ENCODE assay signal across 1 cellular context in genomic region chr2:108395155-108395554, GRCh38.
TF ChIP-seq lines count a peak whose summit lies in the region.

No MANE protein-coding gene starts in this region.

TF ChIP-seq in HepG2, 621 proteins besides CTCF, POLR2A, EP300 and RAD21 (continued from another document):
- TF ChIP-seq SOX6 (IDR thresholded peaks at IDR 0.05) (no peak), SOX6 (CRISPR knock-in tag; IDR thresholded peaks at IDR 0.05) (no peak), ZNF883 (CRISPR knock-in tag; IDR thresholded peaks at IDR 0.05; ENCODE audit: not compliant biosample characterization) (no peak), RXRA (CRISPR knock-in tag; IDR thresholded peaks at IDR 0.05) (no peak), MAFK (conservative IDR thresholded peaks at IDR 0.05 in 1 of 2, IDR thresholded peaks at IDR 0.05 in 1 of 2; ENCODE audit: low read length in 2 of 2) (peak; percentile 21 to 73; a peak in 2 of 4 replicates), KAT2B (IDR thresholded peaks at IDR 0.05; ENCODE audit: borderline replicate concordance, low read depth, low read length) (no peak), ATF7-NPFF (CRISPR knock-in tag; IDR thresholded peaks at IDR 0.05; ENCODE audit: low read depth) (no peak), ERF (CRISPR knock-in tag; IDR thresholded peaks at IDR 0.05) (no peak), MAFF (IDR thresholded peaks at IDR 0.05; ENCODE audit: low read depth, low read length) (peak; percentile 54; the same call in 1 of the 2 replicates), ZNF446 (CRISPR knock-in tag; IDR thresholded peaks at IDR 0.05) (no peak)
- TF ChIP-seq, protein P1, sequence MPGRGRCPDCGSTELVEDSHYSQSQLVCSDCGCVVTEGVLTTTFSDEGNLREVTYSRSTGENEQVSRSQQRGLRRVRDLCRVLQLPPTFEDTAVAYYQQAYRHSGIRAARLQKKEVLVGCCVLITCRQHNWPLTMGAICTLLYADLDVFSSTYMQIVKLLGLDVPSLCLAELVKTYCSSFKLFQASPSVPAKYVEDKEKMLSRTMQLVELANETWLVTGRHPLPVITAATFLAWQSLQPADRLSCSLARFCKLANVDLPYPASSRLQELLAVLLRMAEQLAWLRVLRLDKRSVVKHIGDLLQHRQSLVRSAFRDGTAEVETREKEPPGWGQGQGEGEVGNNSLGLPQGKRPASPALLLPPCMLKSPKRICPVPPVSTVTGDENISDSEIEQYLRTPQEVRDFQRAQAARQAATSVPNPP (CRISPR knock-in tag; IDR thresholded peaks at IDR 0.05): no peak
- TF ChIP-seq, protein P2, sequence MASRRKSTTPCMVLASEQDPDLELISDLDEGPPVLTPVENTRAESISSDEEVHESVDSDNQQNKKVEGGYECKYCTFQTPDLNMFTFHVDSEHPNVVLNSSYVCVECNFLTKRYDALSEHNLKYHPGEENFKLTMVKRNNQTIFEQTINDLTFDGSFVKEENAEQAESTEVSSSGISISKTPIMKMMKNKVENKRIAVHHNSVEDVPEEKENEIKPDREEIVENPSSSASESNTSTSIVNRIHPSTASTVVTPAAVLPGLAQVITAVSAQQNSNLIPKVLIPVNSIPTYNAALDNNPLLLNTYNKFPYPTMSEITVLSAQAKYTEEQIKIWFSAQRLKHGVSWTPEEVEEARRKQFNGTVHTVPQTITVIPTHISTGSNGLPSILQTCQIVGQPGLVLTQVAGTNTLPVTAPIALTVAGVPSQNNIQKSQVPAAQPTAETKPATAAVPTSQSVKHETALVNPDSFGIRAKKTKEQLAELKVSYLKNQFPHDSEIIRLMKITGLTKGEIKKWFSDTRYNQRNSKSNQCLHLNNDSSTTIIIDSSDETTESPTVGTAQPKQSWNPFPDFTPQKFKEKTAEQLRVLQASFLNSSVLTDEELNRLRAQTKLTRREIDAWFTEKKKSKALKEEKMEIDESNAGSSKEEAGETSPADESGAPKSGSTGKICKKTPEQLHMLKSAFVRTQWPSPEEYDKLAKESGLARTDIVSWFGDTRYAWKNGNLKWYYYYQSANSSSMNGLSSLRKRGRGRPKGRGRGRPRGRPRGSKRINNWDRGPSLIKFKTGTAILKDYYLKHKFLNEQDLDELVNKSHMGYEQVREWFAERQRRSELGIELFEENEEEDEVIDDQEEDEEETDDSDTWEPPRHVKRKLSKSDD (CRISPR knock-in tag; IDR thresholded peaks at IDR 0.05; ENCODE audit: low read depth): no peak
